ENCODE assay signal across 27 cellular contexts in genomic region chr5:94130077-94130476, GRCh38.
DNase-seq lines count a peak whose midpoint lies in the region; ATAC-seq, FAIRE-seq and TF ChIP-seq lines count a peak whose summit lies in the region.
"Had no signal": no experiment of that assay in that cellular context is flagged by ENCODE, and none has a peak within 500 bp of the region (broad histone marks: within the 10 kb centered on the region; RNA-seq: fewer than 3 reads in every experiment).

No MANE protein-coding gene starts in this region.

- H3K4me2 ChIP-seq in neural progenitor cell, result no peak overlapping the region
- H3K4me2 ChIP-seq: A549; BLaER1 treated with 17β-estradiol and CSF1 and Interleukin-3, amounts not matched to agents 10 nM and 100 nM had no signal

- peaks cover 12% of the 10 kb centered on the region for H3K9me3 Mint-ChIP-seq in neural progenitor cell
- H3K9me3 Mint-ChIP-seq in stimulated activated effector memory CD8-positive, alpha-beta T cell treated with anti-CD3 and anti-CD28 coated beads, Interleukin-12 subunit alpha, Interleukin-12 subunit beta, amount 100 ng/mL, for 72 hours, result no peaks in the 10 kb centered on the region
- H3K9me3 Mint-ChIP-seq: CD4-positive, alpha-beta T cell; CD8-positive, alpha-beta T cell had no signal

- no peaks in the 10 kb centered on the region for H3K36me3 Mint-ChIP-seq in neural progenitor cell
- H3K36me3 Mint-ChIP-seq in stimulated activated effector memory CD8-positive, alpha-beta T cell treated with anti-CD3 and anti-CD28 coated beads, Interleukin-12 subunit alpha, Interleukin-12 subunit beta, amount 100 ng/mL, for 72 hours, result no peaks in the 10 kb centered on the region
- H3K36me3 Mint-ChIP-seq: CD8-positive, alpha-beta T cell had no signal

- H3K27me3 ChIP-seq in bronchial epithelial cell (ENCODE audit: control insufficient read depth, insufficient read depth, low read length) (no peaks in the 10 kb centered on the region), foreskin keratinocyte (no peaks in the 10 kb centered on the region), neural progenitor cell (no peaks in the 10 kb centered on the region)
- H3K27me3 ChIP-seq: BLaER1 treated with 17β-estradiol and CSF1 and Interleukin-3, amounts not matched to agents 10 nM and 100 nM had no signal

- peak overlapping the region; percentile 43 for H2AFZ ChIP-seq in neural progenitor cell (replicated peaks)

- FAIRE-seq in bronchial epithelial cell (lab: Jason Lieb, UNC) (no peak), D721Med (lab: Jason Lieb, UNC) (no peak)
- FAIRE-seq: A549, GM12878, GM12892, GM18507 had no signal

- H3K79me2 ChIP-seq in neural progenitor cell (ENCODE audit: low read depth), result no peaks in the 10 kb centered on the region

- H3K4me3 ChIP-seq in bronchial epithelial cell (ENCODE audit: low read depth, low read length) (no peak overlapping the region), neural progenitor cell (no peak overlapping the region)
- H3K4me3 ChIP-seq: A549; BLaER1 treated with 17β-estradiol and CSF1 and Interleukin-3, amounts not matched to agents 10 nM and 100 nM; GM12878 had no signal

- H3K4me1 Mint-ChIP-seq in neural progenitor cell, result no peaks in the 10 kb centered on the region
- no peaks in the 10 kb centered on the region for H3K4me1 Mint-ChIP-seq in stimulated activated effector memory CD8-positive, alpha-beta T cell treated with anti-CD3 and anti-CD28 coated beads, Interleukin-12 subunit alpha, Interleukin-12 subunit beta, amount 100 ng/mL, for 72 hours
- H3K4me1 Mint-ChIP-seq: B cell had no signal

- H3K36me3 ChIP-seq in bronchial epithelial cell (ENCODE audit: control insufficient read depth, insufficient read depth, low read length) (no peaks in the 10 kb centered on the region), neural progenitor cell (no peaks in the 10 kb centered on the region)
- H3K36me3 ChIP-seq: BLaER1 treated with 17β-estradiol and CSF1 and Interleukin-3, amounts not matched to agents 10 nM and 100 nM had no signal

- H3K4me1 ChIP-seq in foreskin keratinocyte, result no peaks in the 10 kb centered on the region
- no peaks in the 10 kb centered on the region for H3K4me1 ChIP-seq in neural progenitor cell
- H3K4me1 ChIP-seq: A549; BLaER1 treated with 17β-estradiol and CSF1 and Interleukin-3, amounts not matched to agents 10 nM and 100 nM; Caco-2 had no signal

- no peaks in the 10 kb centered on the region for H4K20me1 ChIP-seq in neural progenitor cell (ENCODE audit: low read depth)
- H4K20me1 ChIP-seq: BLaER1 treated with 17β-estradiol and CSF1 and Interleukin-3, amounts not matched to agents 10 nM and 100 nM had no signal

- no peak overlapping the region for H3K4me3 Mint-ChIP-seq in neural progenitor cell
- H3K4me3 Mint-ChIP-seq in stimulated activated effector memory CD8-positive, alpha-beta T cell treated with anti-CD3 and anti-CD28 coated beads, Interleukin-12 subunit alpha, Interleukin-12 subunit beta, amount 100 ng/mL, for 72 hours, result no peak overlapping the region
- H3K4me3 Mint-ChIP-seq: B cell; CD4-positive, alpha-beta T cell; CD8-positive, alpha-beta T cell had no signal

- peaks cover 2% of the 10 kb centered on the region for H3K27me3 Mint-ChIP-seq in neural progenitor cell (ENCODE audit: insufficient read depth, low read depth)

- ATAC-seq in foreskin keratinocyte (peak; percentile 54), HG03342 (IDR thresholded peaks at IDR 0.05; ENCODE audit: unreplicated experiment) (no peak), GM21447 (IDR thresholded peaks at IDR 0.05; ENCODE audit: unreplicated experiment) (no peak)
- peak; percentile 44 for ATAC-seq in stimulated activated effector memory CD8-positive, alpha-beta T cell treated with anti-CD3 and anti-CD28 coated beads, Interleukin-12 subunit alpha, Interleukin-12 subunit beta, amount 100 ng/mL, for 72 hours
- ATAC-seq: A549; CD8-positive, alpha-beta T cell; GM12878 had no signal

- H3K27ac ChIP-seq in foreskin keratinocyte, result no peak overlapping the region
- H3K27ac ChIP-seq in neural progenitor cell, result no peak overlapping the region
- H3K27ac ChIP-seq: 22Rv1; A549; BLaER1 treated with 17β-estradiol and CSF1 and Interleukin-3, amounts not matched to agents 10 nM and 100 nM; C4-2B had no signal

- no peak overlapping the region for H3K27ac Mint-ChIP-seq in neural progenitor cell
- no peak overlapping the region for H3K27ac Mint-ChIP-seq in stimulated activated effector memory CD8-positive, alpha-beta T cell treated with anti-CD3 and anti-CD28 coated beads, Interleukin-12 subunit alpha, Interleukin-12 subunit beta, amount 100 ng/mL, for 72 hours
- H3K27ac Mint-ChIP-seq: B cell; CD4-positive, alpha-beta T cell; CD8-positive, alpha-beta T cell had no signal

- TF ChIP-seq CTCF in bronchial epithelial cell (IDR thresholded peaks at IDR 0.05; ENCODE audit: insufficient read depth, low read length, severe bottlenecking), result no peak
- no peak for TF ChIP-seq CTCF in foreskin keratinocyte (conservative IDR thresholded peaks at IDR 0.05)
- TF ChIP-seq CTCF in neural progenitor cell (IDR thresholded peaks at IDR 0.05), result no peak
- no peak for TF ChIP-seq CTCF in D721Med (IDR thresholded peaks at IDR 0.05; ENCODE audit: insufficient read depth, missing control alignments)

- no peak overlapping the region for H3K9ac ChIP-seq in neural progenitor cell
- H3K9ac ChIP-seq: BLaER1 treated with 17β-estradiol and CSF1 and Interleukin-3, amounts not matched to agents 10 nM and 100 nM had no signal

- no peaks in the 10 kb centered on the region for H3K9me3 ChIP-seq in neural progenitor cell (ENCODE audit: low read depth)
- H3K9me3 ChIP-seq: Caco-2 had no signal

- DNase-seq in bronchial epithelial cell (ENCODE audit: low read depth) (peak; percentile 55), foreskin keratinocyte (peak in 1 of 2 donors; percentile 15), neural progenitor cell (ENCODE audit: low spot score) (no peak), D721Med (ENCODE audit: insufficient read length, low spot score) (no peak)
- no peak for DNase-seq in stimulated activated effector memory CD8-positive, alpha-beta T cell treated with anti-CD3 and anti-CD28 coated beads, Interleukin-12 subunit alpha, Interleukin-12 subunit beta, amount 100 ng/mL, for 72 hours (ENCODE audit: low spot score in 2 of 2)
- DNase-seq: AML-193; Caco-2; Calu3; CD4-positive, alpha-beta T cell; CD8-positive, alpha-beta T cell; DMS 273 treated with DMSO at 0.1 percent for 48 hours; DMS153; DMS53; DMS79; DND-41; EL; GDM1 had no signal

- H3F3A ChIP-seq in neural progenitor cell (ENCODE audit: low read depth), result no peaks in the 10 kb centered on the region

Comparison
In these comparisons a context has a peak if more than half of its experiments do, and no peak if none do; other contexts are left out.
1. ATAC-seq: peak in foreskin keratinocyte (single experiment) and stimulated activated effector memory CD8-positive, alpha-beta T cell treated with anti-CD3 and anti-CD28 coated beads, Interleukin-12 subunit alpha, Interleukin-12 subunit beta, amount 100 ng/mL, for 72 hours (single experiment); none in HG03342 (single experiment) and GM21447 (single experiment).